9 cellular contexts compared by ENCODE assay signal in genomic region chr20:47610247-47610944, GRCh38.
DNase-seq lines count a peak whose midpoint lies in the region; ATAC-seq and TF ChIP-seq lines count a peak whose summit lies in the region.
"Had no signal": no experiment of that assay in that cellular context is flagged by ENCODE, and none has a peak within 500 bp of the region (broad histone marks: within the 10 kb centered on the region; RNA-seq: fewer than 3 reads in every experiment).

No MANE protein-coding gene starts in this region.

- no peak overlapping the region for H3K9ac ChIP-seq in trophoblast cell (ENCODE audit: low read length)

- H3K4me1 ChIP-seq in trophoblast cell (ENCODE audit: control insufficient read depth in 1 of 2, insufficient read depth in 2 of 2, low read length in 2 of 2), result peaks cover 3 to 4% of the 10 kb centered on the region in 2 experiments
- H3K4me1 ChIP-seq: SJCRH30 had no signal

- peaks cover 2% of the 10 kb centered on the region for H3K79me2 ChIP-seq in trophoblast cell (ENCODE audit: control insufficient read depth, insufficient read depth, low read length, poor library complexity)

- H3K9me3 ChIP-seq in trophoblast cell (ENCODE audit: insufficient read depth, low read depth, low read length), result no peaks in the 10 kb centered on the region
- H3K9me3 ChIP-seq: SJCRH30 had no signal

- H4K8ac ChIP-seq in trophoblast cell (ENCODE audit: low read depth, low read length), result no peak overlapping the region

- H3K27me3 ChIP-seq in trophoblast cell (ENCODE audit: insufficient read depth, low read length), result no peaks in the 10 kb centered on the region
- H3K27me3 ChIP-seq: SJCRH30 had no signal

- H4K12ac ChIP-seq in trophoblast cell (ENCODE audit: low read depth, low read length), result no peak overlapping the region

- peak overlapping the region; percentile 49 for H3K27ac ChIP-seq in trophoblast cell (ENCODE audit: low read depth, low read length)
- H3K27ac ChIP-seq: SJCRH30 had no signal

- no peak overlapping the region for H4K91ac ChIP-seq in trophoblast cell (ENCODE audit: low read depth, low read length)

- no CpG with 5 or more reads among the region's 6 CpGs for WGBS in trophoblast cell (ENCODE audit: extremely low coverage, insufficient coverage, insufficient read length)

- H3K4me2 ChIP-seq in trophoblast cell (ENCODE audit: low read length), result no peak overlapping the region

- CTCF ChIA-PET in GM10248 (lab: Yijun Ruan, JAX), result interaction anchor here (1.2 to 2.9 kb wide), 7 partner anchors 9 to 1010 kb away, joined by 3 to 26 read pairs (median 4); no protein-coding TSS in a partner anchor

- H3K36me3 ChIP-seq in trophoblast cell (ENCODE audit: control insufficient read depth in 1 of 2, insufficient read depth in 2 of 2, low read length in 2 of 2), result no peaks in the 10 kb centered on the region
- H3K36me3 ChIP-seq: SJCRH30 had no signal

- no peak overlapping the region for H3K14ac ChIP-seq in trophoblast cell (ENCODE audit: low read length)

- no peak overlapping the region for H2AK5ac ChIP-seq in trophoblast cell (ENCODE audit: low read length)

- POLR2A ChIA-PET in GM10248 (lab: Yijun Ruan, JAX), result no interaction called here

- H3K23ac ChIP-seq in trophoblast cell (ENCODE audit: low read length), result no peak overlapping the region

- no peak for TF ChIP-seq CTCF in GM10248 (IDR thresholded peaks at IDR 0.05; ENCODE audit: control extremely low read depth, extremely low read depth, low read depth, missing control alignments)

- no peak overlapping the region for H2BK120ac ChIP-seq in trophoblast cell (ENCODE audit: insufficient read depth, low read length, poor library complexity)

- no peak overlapping the region for H3K18ac ChIP-seq in trophoblast cell (ENCODE audit: low read length)

- no peak overlapping the region for H2BK12ac ChIP-seq in trophoblast cell (ENCODE audit: low read length)

- no peak for ATAC-seq in GM18873 (IDR thresholded peaks at IDR 0.05; ENCODE audit: low FRiP score, unreplicated experiment)

- H2AFZ ChIP-seq in trophoblast cell (ENCODE audit: insufficient read depth, low read length, poor library complexity), result no peak overlapping the region

- no peak overlapping the region for H3K4me3 ChIP-seq in trophoblast cell (ENCODE audit: low read depth, low read length)
- H3K4me3 ChIP-seq: SJCRH30 had no signal

- H2BK5ac ChIP-seq in trophoblast cell (ENCODE audit: low read depth, low read length, poor library complexity), result no peak overlapping the region

- DNase-seq in GM10248 (ENCODE audit: extremely low spot score) (peak; percentile 69), HS-27A (ENCODE audit: low read depth) (peak; percentile 26), dermis microvascular lymphatic vessel endothelial cell (ENCODE audit: low read depth in 2 of 2) (peak; percentile 34 to 94), trophoblast cell (peak in 1 of 2 donors; percentile 42), NCI-H2029 treated with DMSO at 0.1 percent for 48 hours (lab: John Stamatoyannopoulos, UW) (no peak), germinal center (ENCODE audit: low spot score) (no peak)
- peak; percentile 44 to 64 for DNase-seq in activated CD4-positive, alpha-beta T cell treated with anti-CD3 and anti-CD28 coated beads for 24 hours (ENCODE audit: low read depth in 2 of 2)

- no peak overlapping the region for H3K4ac ChIP-seq in trophoblast cell (ENCODE audit: low read depth, low read length)

- H3K79me1 ChIP-seq in trophoblast cell (ENCODE audit: low read length), result no peaks in the 10 kb centered on the region

Comparison
In these comparisons a context has a peak if more than half of its experiments do, and no peak if none do; other contexts are left out.
1. DNase-seq: peak in GM10248 (single experiment), HS-27A (single experiment), activated CD4-positive, alpha-beta T cell treated with anti-CD3 and anti-CD28 coated beads for 24 hours (2 of 2) and dermis microvascular lymphatic vessel endothelial cell (2 of 2); none in NCI-H2029 treated with DMSO at 0.1 percent for 48 hours (single experiment) and germinal center (single experiment).